In genomic region chr10:68787813-68788212, GRCh38 we compare ENCODE assay signal across 25 cellular contexts. TPM values are rescaled to one million over a fixed set of nuclear protein-coding genes. Genes with fewer than 3 reads are reported as not detected.
"Had no signal": no experiment of that assay in that cellular context is flagged by ENCODE, and none has a peak within 500 bp of the region (broad histone marks: within the 10 kb centered on the region; RNA-seq: fewer than 3 reads in every experiment).

No MANE protein-coding gene starts in this region.

- H3K4me1 ChIP-seq: neural progenitor cell, parathyroid adenoma, prostate gland, right atrium auricular region, stomach, thyroid gland had no signal

- H3K4me2 ChIP-seq: neural progenitor cell, smooth muscle cell had no signal

- H3K4me3 ChIP-seq: mucosa of descending colon, neural progenitor cell, prostate gland, right atrium auricular region, smooth muscle cell, stomach, thyroid gland had no signal

- H3K27ac Mint-ChIP-seq: immature natural killer cell, mesothelial cell of epicardium, naive B cell, nephron, neural progenitor cell had no signal

- ATAC-seq: left lobe of liver, mucosa of descending colon, sciatic nerve had no signal

- H3K27me3 Mint-ChIP-seq: naive B cell had no signal

- H3K4me3 Mint-ChIP-seq: immature natural killer cell, mesothelial cell of epicardium, naive B cell, nephron, neural progenitor cell had no signal

- H3K4me1 Mint-ChIP-seq: immature natural killer cell, mesothelial cell of epicardium, nephron, neural progenitor cell had no signal

- H2AFZ ChIP-seq: neural progenitor cell, parathyroid adenoma had no signal

- DNase-seq: cortex of kidney; hypothalamus; immature natural killer cell; mesenchymal stem cell; mucosa of descending colon; naive B cell; stimulated activated CD4-positive, alpha-beta T cell treated with anti-CD3 and anti-CD28 coated beads, Interleukin-12 subunit alpha, Interleukin-12 subunit beta, amount 100 ng/mL, for 4 hours; stimulated activated CD4-positive, alpha-beta T cell treated with anti-CD3 and anti-CD28 coated beads, Interleukin-1b, Interleukin-23, amount 100 ng/mL, for 48 hours; stimulated activated CD4-positive, alpha-beta T cell treated with anti-CD3 and anti-CD28 coated beads, Interleukin-4, amount 100 ng/mL, for 1 hour; stimulated activated CD8-positive, alpha-beta memory T cell treated with anti-CD3 and anti-CD28 coated beads, Interleukin-4, amount 100 ng/mL, for 48 hours; stimulated activated naive CD4-positive, alpha-beta T cell treated with Interleukin-2 at 50 U/mL for 16 hours; stomach; thyroid gland; trophoblast cell had no signal

- H3K9me3 ChIP-seq: mucosa of descending colon, prostate gland, right atrium auricular region, stomach, thyroid gland had no signal

- H3K27ac ChIP-seq: neural progenitor cell, parathyroid adenoma, prostate gland, right atrium auricular region, stomach, thyroid gland had no signal

- H3K9me3 Mint-ChIP-seq: immature natural killer cell, mesothelial cell of epicardium, naive B cell, nephron, neural progenitor cell had no signal

- FAIRE-seq: frontal cortex, keratinocyte had no signal

- H3K79me2 ChIP-seq: parathyroid adenoma had no signal

- H3K9ac ChIP-seq: neural progenitor cell, parathyroid adenoma had no signal

- H3K27me3 ChIP-seq: neural progenitor cell, right atrium auricular region, stomach, thyroid gland had no signal

RNA-seq across cellular contexts. Expression of gene STOX1, which starts 39.5 kb away (rescaled TPM):
- total RNA-seq: smooth muscle cell had no signal
- polyA plus RNA-seq: immature natural killer cell, smooth muscle cell had no signal
